1 cellular context compared by ENCODE assay signal in genomic region chr2:85599468-85600234, GRCh38.
TF ChIP-seq lines count a peak whose summit lies in the region.

No MANE protein-coding gene starts in this region.

TF ChIP-seq in GM12878, 131 proteins besides CTCF, POLR2A, EP300 and RAD21:
- TF ChIP-seq FOS (IDR thresholded peaks at IDR 0.05; ENCODE audit: borderline replicate concordance, extremely low read depth, insufficient read length) (no peak), POLR2AphosphoS2 (IDR thresholded peaks at IDR 0.05; ENCODE audit: low read depth, low read length) (0 out of 2 replicates have a peak, but pooled peaks have one; percentile 38), NRF1 (conservative IDR thresholded peaks at IDR 0.05; ENCODE audit: low read depth, low read length) (no peak)
